In genomic region chr14:50834802-50835276, GRCh38 we compare ENCODE assay signal across 1 cellular context.
TF ChIP-seq lines count a peak whose summit lies in the region.

No MANE protein-coding gene starts in this region.

TF ChIP-seq in HepG2, 621 proteins besides CTCF, POLR2A, EP300 and RAD21 (continued from another document and continues in another):
- no peak for TF ChIP-seq PRDM4 (CRISPR knock-in tag; IDR thresholded peaks at IDR 0.05; ENCODE audit: borderline replicate concordance)
- no peak for TF ChIP-seq MTF2 (CRISPR knock-in tag; IDR thresholded peaks at IDR 0.05; ENCODE audit: borderline replicate concordance)
- no peak for TF ChIP-seq JDP2 (CRISPR knock-in tag; IDR thresholded peaks at IDR 0.05; ENCODE audit: borderline replicate concordance)
- no peak for TF ChIP-seq LBX2 (CRISPR knock-in tag; IDR thresholded peaks at IDR 0.05; ENCODE audit: borderline replicate concordance)
- TF ChIP-seq FOXM1 (CRISPR knock-in tag; IDR thresholded peaks at IDR 0.05), result no peak
- no peak for TF ChIP-seq ZNF275 (CRISPR knock-in tag; IDR thresholded peaks at IDR 0.05; ENCODE audit: borderline replicate concordance)
- no peak; the same call in 1 of the 2 replicates for TF ChIP-seq ETV5 (CRISPR knock-in tag; IDR thresholded peaks at IDR 0.05; ENCODE audit: borderline replicate concordance)
- no peak for TF ChIP-seq KDM2A (CRISPR knock-in tag; IDR thresholded peaks at IDR 0.05; ENCODE audit: borderline replicate concordance, low read depth)
- TF ChIP-seq ARID3A (IDR thresholded peaks at IDR 0.05; ENCODE audit: low read depth, low read length), result no peak
- TF ChIP-seq HNRNPLL (IDR thresholded peaks at IDR 0.05; ENCODE audit: low read depth, low read length, poor library complexity, severe bottlenecking), result no peak
- no peak for TF ChIP-seq ZBTB26 (CRISPR knock-in tag; IDR thresholded peaks at IDR 0.05; ENCODE audit: borderline replicate concordance)
- TF ChIP-seq ZNF891 (CRISPR knock-in tag; IDR thresholded peaks at IDR 0.05), result no peak
- no peak for TF ChIP-seq ZNF563 (CRISPR knock-in tag; IDR thresholded peaks at IDR 0.05)
- no peak for TF ChIP-seq SAFB2 (CRISPR knock-in tag; IDR thresholded peaks at IDR 0.05; ENCODE audit: borderline replicate concordance, low read depth)
- TF ChIP-seq THYN1 (CRISPR knock-in tag; IDR thresholded peaks at IDR 0.05; ENCODE audit: borderline replicate concordance, low read depth), result no peak
- peak; percentile 37; the same call in 1 of the 2 replicates for TF ChIP-seq ISL2 (CRISPR knock-in tag; IDR thresholded peaks at IDR 0.05)
- no peak for TF ChIP-seq SNAI1 (CRISPR knock-in tag; IDR thresholded peaks at IDR 0.05; ENCODE audit: borderline replicate concordance)
- no peak for TF ChIP-seq ZMYM2 (CRISPR knock-in tag; IDR thresholded peaks at IDR 0.05)
- TF ChIP-seq ZNF879 (CRISPR knock-in tag; IDR thresholded peaks at IDR 0.05), result no peak
- no peak for TF ChIP-seq NONO (IDR thresholded peaks at IDR 0.05)
- TF ChIP-seq NONO (CRISPR knock-in tag; conservative IDR thresholded peaks at IDR 0.05), result 0 out of 2 replicates have a peak, but pooled peaks have one; percentile 24
- TF ChIP-seq PPARG (CRISPR knock-in tag; conservative IDR thresholded peaks at IDR 0.05), result peak; percentile 90
- TF ChIP-seq ZNF446 (CRISPR knock-in tag; IDR thresholded peaks at IDR 0.05), result 0 out of 2 replicates have a peak, but pooled peaks have one; percentile 37
- no peak for TF ChIP-seq ZNF713 (CRISPR knock-in tag; IDR thresholded peaks at IDR 0.05)
- no peak for TF ChIP-seq MTERF4 (CRISPR knock-in tag; IDR thresholded peaks at IDR 0.05)
- TF ChIP-seq PLRG1 (conservative IDR thresholded peaks at IDR 0.05), result no peak
- no peak for TF ChIP-seq JUNB (CRISPR knock-in tag; IDR thresholded peaks at IDR 0.05; ENCODE audit: borderline replicate concordance)
- TF ChIP-seq NFIB (CRISPR knock-in tag; IDR thresholded peaks at IDR 0.05; ENCODE audit: borderline replicate concordance), result no peak
- no peak for TF ChIP-seq NFYC (CRISPR knock-in tag; IDR thresholded peaks at IDR 0.05)
- TF ChIP-seq ZSCAN25 (CRISPR knock-in tag; IDR thresholded peaks at IDR 0.05), result no peak
- no peak for TF ChIP-seq LRRFIP1 (CRISPR knock-in tag; conservative IDR thresholded peaks at IDR 0.05)
- 0 out of 2 replicates have a peak, but pooled peaks have one; percentile 35 for TF ChIP-seq PBX2 (CRISPR knock-in tag; IDR thresholded peaks at IDR 0.05)
- TF ChIP-seq ZNF136 (CRISPR knock-in tag; IDR thresholded peaks at IDR 0.05; ENCODE audit: low read depth), result no peak
- TF ChIP-seq MYNN (CRISPR knock-in tag; IDR thresholded peaks at IDR 0.05; ENCODE audit: low read depth), result no peak
- no peak for TF ChIP-seq HINFP (CRISPR knock-in tag; IDR thresholded peaks at IDR 0.05; ENCODE audit: low read depth)
- no peak for TF ChIP-seq ZNF652 (CRISPR knock-in tag; IDR thresholded peaks at IDR 0.05; ENCODE audit: borderline replicate concordance, low read depth)
- TF ChIP-seq ZFY (CRISPR knock-in tag; IDR thresholded peaks at IDR 0.05), result no peak
- TF ChIP-seq ZNF619 (CRISPR knock-in tag; IDR thresholded peaks at IDR 0.05), result no peak
- no peak for TF ChIP-seq KLF6 (CRISPR knock-in tag; IDR thresholded peaks at IDR 0.05)
- no peak for TF ChIP-seq HNRNPK (IDR thresholded peaks at IDR 0.05; ENCODE audit: low read depth, low read length, poor library complexity, severe bottlenecking)
- 0 out of 2 replicates have a peak, but pooled peaks have one; percentile 16 for TF ChIP-seq ARNT2 (CRISPR knock-in tag; IDR thresholded peaks at IDR 0.05; ENCODE audit: low read depth)
- TF ChIP-seq ZNF225 (CRISPR knock-in tag; IDR thresholded peaks at IDR 0.05), result no peak
- no peak for TF ChIP-seq ZBTB7B (CRISPR knock-in tag; IDR thresholded peaks at IDR 0.05)
- TF ChIP-seq PRDM10 (CRISPR knock-in tag; IDR thresholded peaks at IDR 0.05; ENCODE audit: low read depth), result no peak
- no peak for TF ChIP-seq ZNF792 (CRISPR knock-in tag; IDR thresholded peaks at IDR 0.05)
- no peak for TF ChIP-seq PHF21A (CRISPR knock-in tag; IDR thresholded peaks at IDR 0.05)
- peak; percentile 95 for TF ChIP-seq ONECUT2 (CRISPR knock-in tag; IDR thresholded peaks at IDR 0.05)
- no peak for TF ChIP-seq RFX1 (IDR thresholded peaks at IDR 0.05)
- no peak for TF ChIP-seq ZNF775 (CRISPR knock-in tag; IDR thresholded peaks at IDR 0.05; ENCODE audit: borderline replicate concordance)
